Comparison of ENCODE assay signal across 22 cellular contexts in genomic region chr4:139743027-139743426, GRCh38.
DNase-seq lines count a peak whose midpoint lies in the region; ATAC-seq and TF ChIP-seq lines count a peak whose summit lies in the region.
"Had no signal": no experiment of that assay in that cellular context is flagged by ENCODE, and none has a peak within 500 bp of the region (broad histone marks: within the 10 kb centered on the region; RNA-seq: fewer than 3 reads in every experiment).

No MANE protein-coding gene starts in this region.

- H3K27me3 Mint-ChIP-seq in nephron (ENCODE audit: low read depth): no peaks in the 10 kb centered on the region

- no peak overlapping the region for H3K4me2 ChIP-seq in mammary epithelial cell (ENCODE audit: insufficient read depth, low read depth, low read length)
- H3K4me2 ChIP-seq: PC-9 had no signal

- H3K27me3 ChIP-seq in cardiac muscle cell: no peaks in the 10 kb centered on the region
- no peaks in the 10 kb centered on the region for H3K27me3 ChIP-seq in heart left ventricle
- H3K27me3 ChIP-seq in H7 (ENCODE audit: control insufficient read depth, insufficient read depth, low read length): no peaks in the 10 kb centered on the region
- H3K27me3 ChIP-seq in mammary epithelial cell (ENCODE audit: insufficient read depth, low read length): no peaks in the 10 kb centered on the region
- H3K27me3 ChIP-seq: BE2C had no signal

- in situ Hi-C loops in mammary epithelial cell (cut with MboI; ENCODE audit: low sequenced_read_pairs in 2 of 2): no loop called here

- TF ChIP-seq CTCF in cardiac muscle cell (IDR thresholded peaks at IDR 0.05; ENCODE audit: low read depth, low read length) (no peak), heart left ventricle (IDR thresholded peaks at IDR 0.05) (no peak), epithelial cell of esophagus (IDR thresholded peaks at IDR 0.05; ENCODE audit: insufficient read depth, low read depth, low read length, missing control alignments) (no peak), nephron (IDR thresholded peaks at IDR 0.05; ENCODE audit: unreplicated experiment in 3 of 3) (no peak), mammary epithelial cell (conservative IDR thresholded peaks at IDR 0.05 in 1 of 2, IDR thresholded peaks at IDR 0.05 in 1 of 2; ENCODE audit: extremely low read depth in 1 of 2, insufficient read depth in 1 of 2, low read depth in 1 of 2, low read length in 2 of 2) (no peak)

- H3K4me3 Mint-ChIP-seq in nephron: no peak overlapping the region
- H3K4me3 Mint-ChIP-seq: CD4-positive, CD25-positive, alpha-beta regulatory T cell had no signal

- BruUV-seq in mammary epithelial cell (replicated peaks; lab: Mats Ljungman, UMichigan): no TSS peak

- WGBS in heart left ventricle, 4 donors: 66 to 73% (median 71%) methylated on average over 5 of the region's 5 CpGs
- 68% methylated on average over 4 of the region's 5 CpGs for WGBS in mammary epithelial cell (ENCODE audit: low coverage, missing lambda C conversion rate)

- intact Hi-C loops in heart left ventricle (cut with DNase I) (loop anchor here in 2 of 10 donors (5.0 kb wide), 2 partner anchors 119 to 514 kb away; no protein-coding TSS in a partner anchor), mammary epithelial cell (cut with micrococcal nuclease) (loop anchor here (10.0 kb wide), 1 partner anchor 138 kb away; no protein-coding TSS in a partner anchor)

- H3K4me1 ChIP-seq in cardiac muscle cell (ENCODE audit: low read depth) (peaks cover 70% of the 10 kb centered on the region), heart left ventricle (peaks cover 0 to 46% (median 25%) of the 10 kb centered on the region in 12 donors), mammary epithelial cell (ENCODE audit: insufficient read depth, low read length) (no peaks in the 10 kb centered on the region)

- peak overlapping the region; percentile 83 to 96 (median 84) for H3K27ac Mint-ChIP-seq in nephron
- H3K27ac Mint-ChIP-seq: CD4-positive, CD25-positive, alpha-beta regulatory T cell had no signal

- no peaks in the 10 kb centered on the region for H3K36me3 Mint-ChIP-seq in nephron (ENCODE audit: low read depth)
- H3K36me3 Mint-ChIP-seq: CD4-positive, CD25-positive, alpha-beta regulatory T cell had no signal

- peaks cover 73% of the 10 kb centered on the region for H3K4me1 Mint-ChIP-seq in nephron
- H3K4me1 Mint-ChIP-seq: CD4-positive, CD25-positive, alpha-beta regulatory T cell had no signal

- ATAC-seq in heart left ventricle (no peak), GM19324 (IDR thresholded peaks at IDR 0.05; ENCODE audit: low FRiP score, unreplicated experiment) (no peak), HG03196 (IDR thresholded peaks at IDR 0.05; ENCODE audit: unreplicated experiment) (no peak)
- ATAC-seq: HCT116, HepG2 had no signal

- no peaks in the 10 kb centered on the region for H3K9me3 Mint-ChIP-seq in nephron
- H3K9me3 Mint-ChIP-seq: CD4-positive, CD25-positive, alpha-beta regulatory T cell had no signal

- TF ChIP-seq POLR2A in heart left ventricle (IDR thresholded peaks at IDR 0.05): no peak

- DNase-seq in cardiac muscle cell (ENCODE audit: low read depth in 1 of 2, low spot score in 1 of 2) (no peak), heart left ventricle (no peak), epithelial cell of esophagus (ENCODE audit: low read depth) (peak; percentile 67), H7 (no peak), mammary epithelial cell (no peak)
- DNase-seq: BE2C; CD4-positive, CD25-positive, alpha-beta regulatory T cell; COR-L47; GDM1; GM23248; KG1; NCI-H1105 treated with DMSO at 0.1 percent for 48 hours; NCI-H1694; NCI-H2081 treated with DMSO at 0.1 percent for 48 hours; NCI-H510A; PC-9 had no signal

- no peak overlapping the region for H3K4me3 ChIP-seq in cardiac muscle cell
- H3K4me3 ChIP-seq in heart left ventricle: no peak overlapping the region
- H3K4me3 ChIP-seq in epithelial cell of esophagus (ENCODE audit: low read length): no peak overlapping the region
- no peak overlapping the region for H3K4me3 ChIP-seq in H7 (ENCODE audit: insufficient read depth, low read depth, low read length)
- H3K4me3 ChIP-seq in mammary epithelial cell (replicated peaks in 1 of 3; ENCODE audit: insufficient read depth in 1 of 3, low read depth in 2 of 3, low read length in 3 of 3): no peak overlapping the region
- H3K4me3 ChIP-seq: GM23248, PC-9 had no signal

- H3K36me3 ChIP-seq in cardiac muscle cell (no peaks in the 10 kb centered on the region), heart left ventricle (no peaks in the 10 kb centered on the region), H7 (replicated peaks; ENCODE audit: control insufficient read depth, insufficient read depth, low read length) (no peaks in the 10 kb centered on the region), mammary epithelial cell (ENCODE audit: insufficient read depth, low read length) (no peaks in the 10 kb centered on the region)
- H3K36me3 ChIP-seq: BE2C had no signal

- CTCF ChIA-PET in mammary epithelial cell (lab: Charles Lee; ENCODE audit: low non-redundant PET): no interaction called here

- dilution Hi-C loops in mammary epithelial cell (cut with HindIII; ENCODE audit: low sequenced_read_pairs): no loop called here

- no peak overlapping the region for H3K9ac ChIP-seq in mammary epithelial cell (ENCODE audit: insufficient read depth, low read length)
- H3K9ac ChIP-seq: GM23248 had no signal

- no peaks in the 10 kb centered on the region for H3K79me2 ChIP-seq in mammary epithelial cell (ENCODE audit: insufficient read depth, low read length)

- no peaks in the 10 kb centered on the region for H3K9me3 ChIP-seq in cardiac muscle cell (ENCODE audit: low read depth)
- no peaks in the 10 kb centered on the region for H3K9me3 ChIP-seq in heart left ventricle
- H3K9me3 ChIP-seq in mammary epithelial cell (replicated peaks; ENCODE audit: insufficient read depth, low read length): no peaks in the 10 kb centered on the region
- H3K9me3 ChIP-seq: BE2C had no signal

- no peaks in the 10 kb centered on the region for H4K20me1 ChIP-seq in mammary epithelial cell (ENCODE audit: insufficient read depth, low read length)

- H2AFZ ChIP-seq in mammary epithelial cell (ENCODE audit: low read depth, low read length): no peak overlapping the region
- H2AFZ ChIP-seq: GM23248, PC-9 had no signal

- H3K27ac ChIP-seq in cardiac muscle cell (peak overlapping the region; percentile 27), heart left ventricle (no peak overlapping the region), mammary epithelial cell (ENCODE audit: insufficient read depth, low read depth, low read length) (no peak overlapping the region)
- H3K27ac ChIP-seq: GM23248, PC-9, RWPE1 had no signal
